8 cellular contexts compared by ENCODE assay signal in the genomic region with DNA sequence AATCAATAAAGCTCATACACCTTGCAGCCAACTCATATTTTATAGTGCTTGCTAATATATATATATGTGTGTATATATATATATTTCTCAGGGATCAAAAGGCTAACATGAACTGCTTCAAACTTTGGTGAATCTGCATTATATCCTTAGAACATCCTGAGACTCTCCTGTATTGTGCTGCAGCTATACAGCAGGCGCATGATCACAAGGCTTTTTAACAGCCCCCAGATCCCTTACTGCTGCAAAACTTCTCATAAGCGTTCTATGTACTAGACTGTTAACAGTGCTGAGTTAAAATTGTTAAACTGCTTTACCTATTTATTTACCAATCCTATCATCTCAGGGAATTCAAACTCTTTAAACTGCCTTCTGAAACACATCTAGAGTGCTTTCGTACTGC. TPM values are rescaled to one million over a fixed set of nuclear protein-coding genes. Genes with fewer than 3 reads are reported as not detected.
DNase-seq lines count a peak whose midpoint lies in the region; ATAC-seq and TF ChIP-seq lines count a peak whose summit lies in the region.

No MANE protein-coding gene starts in this region.

- ATAC-seq in HG02642 (IDR thresholded peaks at IDR 0.05; ENCODE audit: poor library complexity, unreplicated experiment) = no peak
- no peak for ATAC-seq in HG02678 (IDR thresholded peaks at IDR 0.05; ENCODE audit: unreplicated experiment)

- H3K9ac ChIP-seq in endocrine pancreas (ENCODE audit: control insufficient read depth, insufficient read depth, low read length) = no peak overlapping the region

- H3K27me3 ChIP-seq in endocrine pancreas (ENCODE audit: control insufficient read depth, insufficient read depth, low read length) (no peaks in the 10 kb centered on the region), osteoblast (ENCODE audit: insufficient read depth, low read length) (no peaks in the 10 kb centered on the region)

- H3K9me2 ChIP-seq in OCI-LY7 (ENCODE audit: insufficient read depth, low read length) = no peaks in the 10 kb centered on the region

- H2AFZ ChIP-seq in OCI-LY7 (ENCODE audit: low read length) = no peak overlapping the region
- no peak overlapping the region for H2AFZ ChIP-seq in osteoblast (ENCODE audit: low read length)

- BruUV-seq in OCI-LY7 (replicated peaks; lab: Mats Ljungman, UMichigan) = no TSS peak

- TF ChIP-seq CTCF in GM12864 (IDR thresholded peaks at IDR 0.05; ENCODE audit: low read depth, low read length, missing control alignments) (no peak), OCI-LY7 (conservative IDR thresholded peaks at IDR 0.05; ENCODE audit: low read length) (no peak), osteoblast (IDR thresholded peaks at IDR 0.05; ENCODE audit: extremely low read depth, low read depth, low read length) (no peak), GM20000 (IDR thresholded peaks at IDR 0.05; ENCODE audit: extremely low read depth, missing control alignments) (no peak)

- peaks cover 27% of the 10 kb centered on the region for H3K36me3 ChIP-seq in OCI-LY7 (ENCODE audit: insufficient read depth, low read length)
- H3K36me3 ChIP-seq in endocrine pancreas (ENCODE audit: control insufficient read depth, insufficient read depth, low read length) = no peaks in the 10 kb centered on the region
- H3K36me3 ChIP-seq in osteoblast (ENCODE audit: insufficient read depth, low read length) = no peaks in the 10 kb centered on the region

- H4K20me1 ChIP-seq in OCI-LY7 (ENCODE audit: insufficient read depth, low read length) (peaks cover 40% of the 10 kb centered on the region), osteoblast (ENCODE audit: insufficient read depth, low read length) (peaks cover 47% of the 10 kb centered on the region)

- peak overlapping the region; percentile 87 for H3K4me3 ChIP-seq in GM12864 (ENCODE audit: low read depth, low read length)
- peak overlapping the region; percentile 92 for H3K4me3 ChIP-seq in OCI-LY7 (ENCODE audit: low read depth, low read length, poor library complexity, severe bottlenecking)
- H3K4me3 ChIP-seq in endocrine pancreas (ENCODE audit: control insufficient read depth, insufficient read depth, low read length) = peak overlapping the region; percentile 98
- peak overlapping the region; percentile 96 for H3K4me3 ChIP-seq in osteoblast (ENCODE audit: insufficient read depth, low read length)

- POLR2A ChIA-PET in OCI-LY7 (lab: Charles Lee) = interaction anchor here (0.6 kb wide), 1 partner anchor 94 kb away, joined by 3 read pairs; no protein-coding TSS in a partner anchor

- CTCF ChIA-PET in OCI-LY7 (lab: Charles Lee; ENCODE audit: unreplicated experiment) = interaction anchor here (0.5 kb wide), 1 partner anchor 21 kb away, joined by 3 read pairs; no protein-coding TSS in a partner anchor

- H3K4me2 ChIP-seq in OCI-LY7 (ENCODE audit: low read length) (peak overlapping the region; percentile 93), osteoblast (ENCODE audit: insufficient read depth, low read length) (peak overlapping the region; percentile 93)

- H3K4me1 ChIP-seq in OCI-LY7 (ENCODE audit: insufficient read depth, low read length, poor library complexity, severe bottlenecking) = peaks cover 43% of the 10 kb centered on the region
- peaks cover 36% of the 10 kb centered on the region for H3K4me1 ChIP-seq in endocrine pancreas (ENCODE audit: control insufficient read depth, insufficient read depth, low read length)
- H3K4me1 ChIP-seq in osteoblast (ENCODE audit: insufficient read depth, low read length) = peaks cover 17% of the 10 kb centered on the region

- H3K9me3 ChIP-seq in OCI-LY7 (ENCODE audit: low read length) = no peaks in the 10 kb centered on the region
- no peaks in the 10 kb centered on the region for H3K9me3 ChIP-seq in endocrine pancreas (ENCODE audit: control insufficient read depth, low read length)
- H3K9me3 ChIP-seq in osteoblast (ENCODE audit: low read depth, low read length) = no peaks in the 10 kb centered on the region

- peak overlapping the region; percentile 83 for H3K27ac ChIP-seq in OCI-LY7 (ENCODE audit: low read depth, low read length, poor library complexity, severe bottlenecking)
- H3K27ac ChIP-seq in osteoblast (ENCODE audit: low read depth, low read length) = peak overlapping the region; percentile 92

- no peak for DNase-seq in GM12864 (ENCODE audit: low read depth)
- peak; percentile 28 for DNase-seq in OCI-LY7 (ENCODE audit: low spot score)
- peak; percentile 46 for DNase-seq in osteoblast (ENCODE audit: insufficient read length, low spot score, missing footprints)
- no peak for DNase-seq in GM20000 (ENCODE audit: low spot score)
- no peak for DNase-seq in GOT3 (lab: John Stamatoyannopoulos, UW)

- peaks cover 69% of the 10 kb centered on the region for H3K79me2 ChIP-seq in OCI-LY7 (ENCODE audit: insufficient read depth, low read depth, low read length)
- H3K79me2 ChIP-seq in osteoblast (ENCODE audit: insufficient read depth, low read length) = peaks cover 64% of the 10 kb centered on the region

- intact Hi-C loops in OCI-LY7 (cut with micrococcal nuclease; ENCODE audit: unreplicated experiment) = loop anchor here (10.0 kb wide), 1 partner anchor 287 kb away; the partner anchor contains the start of gene UBTF

RNA-seq across cellular contexts. Expression of gene GPATCH8, which starts 1.3 kb away (rescaled TPM):
- 24.5 and 24.7 TPM in 2 replicates for total RNA-seq in OCI-LY7 (2014; rRNA removed; shearing (Covaris generic))
- total RNA-seq in OCI-LY7 (2022) = 59.1 and 61.1 TPM in 2 replicates
- 30.6 and 33.3 TPM in 2 replicates for total RNA-seq in osteoblast

RNA-seq across cellular contexts. Expression of gene FZD2, which starts 55.4 kb away (rescaled TPM):
- 3.7 and 4.4 TPM in 2 replicates for total RNA-seq in OCI-LY7 (2014; rRNA removed; shearing (Covaris generic))
- 9.2 and 10.9 TPM in 2 replicates for total RNA-seq in OCI-LY7 (2022)
- 15.9 and 23.9 TPM in 2 replicates for total RNA-seq in osteoblast

Comparison
In these comparisons a context has a peak if more than half of its experiments do, and no peak if none do; other contexts are left out.
1. DNase-seq: peak in OCI-LY7 (single experiment) and osteoblast (single experiment); none in GM12864 (single experiment), GM20000 (single experiment) and GOT3 (single experiment).
2. Peak in every context shown above with its lines, with median percentiles within 50 percentile points of each other: H3K4me3 ChIP-seq.